In the genomic region with DNA sequence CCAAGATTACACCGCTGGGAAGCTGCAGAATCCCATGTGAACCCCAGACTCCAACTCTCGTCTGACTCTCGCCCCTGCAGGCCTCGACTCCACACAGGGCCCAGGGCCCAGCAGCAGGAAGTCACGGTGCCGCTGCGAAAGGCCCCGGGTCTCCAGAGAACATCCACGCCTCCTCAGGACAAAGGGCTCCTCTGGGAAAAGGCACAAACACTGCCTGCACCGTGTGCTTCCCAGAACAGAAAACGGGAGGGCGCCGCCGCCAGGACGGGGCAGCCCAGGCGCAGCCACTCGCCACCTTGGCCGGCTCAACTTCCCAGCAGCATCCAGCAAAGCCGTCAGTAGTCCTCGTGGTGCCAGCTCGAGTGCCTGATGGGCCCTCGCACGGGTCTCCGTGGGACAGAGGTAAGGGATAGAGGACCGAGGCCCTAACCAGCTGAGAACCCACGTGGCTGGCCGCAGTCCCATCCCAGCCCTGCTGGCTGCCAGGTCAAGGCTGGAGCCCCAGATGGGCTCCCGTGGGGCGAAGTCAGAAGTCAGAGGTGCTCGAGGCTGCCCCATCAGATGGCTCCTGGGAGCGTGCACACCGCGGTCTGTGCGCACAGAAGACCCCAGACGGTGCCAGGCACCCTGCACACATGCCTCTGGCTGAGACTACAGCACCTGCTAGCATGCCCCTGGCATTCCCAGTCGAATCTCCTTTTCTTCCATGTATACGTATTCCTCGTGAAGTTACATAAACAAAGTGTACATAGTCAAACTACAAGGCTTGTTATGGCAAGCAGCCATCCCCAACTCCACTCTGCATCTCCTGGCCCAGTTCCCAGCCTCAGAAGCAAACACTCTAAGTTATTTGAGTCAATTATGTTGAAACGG, we compare ENCODE assay signal across 8 cellular contexts.
DNase-seq lines count a peak whose midpoint lies in the region; ATAC-seq and TF ChIP-seq lines count a peak whose summit lies in the region.
"Had no signal": no experiment of that assay in that cellular context is flagged by ENCODE, and none has a peak within 500 bp of the region (broad histone marks: within the 10 kb centered on the region; RNA-seq: fewer than 3 reads in every experiment).

No MANE protein-coding gene starts in this region.

- CTCF ChIA-PET in SK-N-SH (lab: Yijun Ruan, JAX), result interaction anchor here (1.0 to 1.6 kb wide), 4 partner anchors 10 to 37 kb away, joined by 3 to 6 read pairs (median 4); no protein-coding TSS in a partner anchor

- TF ChIP-seq EP300 in SK-N-SH (IDR thresholded peaks at IDR 0.05; ENCODE audit: borderline replicate concordance in 1 of 2, low read depth in 1 of 2, low read length in 1 of 2) (no peak), transverse colon (IDR thresholded peaks at IDR 0.05; ENCODE audit: low read depth) (no peak)

- peaks cover 27% of the 10 kb centered on the region for H3F3A ChIP-seq in SK-N-SH (replicated peaks; ENCODE audit: insufficient read depth)

- H2AFZ ChIP-seq in SK-N-SH (ENCODE audit: low read depth), result no peak overlapping the region

- H3K9me3 ChIP-seq in SK-N-SH, result no peaks in the 10 kb centered on the region
- H3K9me3 ChIP-seq in right atrium auricular region, result no peaks in the 10 kb centered on the region
- no peaks in the 10 kb centered on the region for H3K9me3 ChIP-seq in transverse colon

- in situ Hi-C loops in transverse colon (cut with MboI; ENCODE audit: low pct_ligation_motif_present in 1 of 4, low pct_unique_long_range_greater_than_20kb in 1 of 4, low sequenced_read_pairs in 3 of 4), result no loop called here

- H3K4me1 ChIP-seq in SK-N-SH (ENCODE audit: control insufficient read depth in 1 of 2, insufficient read depth in 2 of 2, low read depth in 1 of 2, low read length in 1 of 2), result peaks cover 29 to 61% of the 10 kb centered on the region in 2 experiments
- H3K4me1 ChIP-seq in right atrium auricular region, result peaks cover 0 to 34% of the 10 kb centered on the region in 2 donors
- peaks cover 6 to 19% (median 14%) of the 10 kb centered on the region in 4 donors for H3K4me1 ChIP-seq in transverse colon

- H3K27ac ChIP-seq in SK-N-SH (ENCODE audit: low read depth in 2 of 2, low read length in 1 of 2), result peak overlapping the region; percentile 37 to 70; a peak in 3 of 4 replicates
- no peak overlapping the region for H3K27ac ChIP-seq in right atrium auricular region
- peak overlapping the region in 3 of 4 donors; percentile 2 to 57 (median 36) for H3K27ac ChIP-seq in transverse colon

- DNase-seq in HS-5 (ENCODE audit: low read depth) (peak; percentile 36), SK-N-SH (peak; percentile 39), right atrium auricular region (ENCODE audit: low spot score) (peak; percentile 50), transverse colon (peak; percentile 68)
- DNase-seq: activated naive CD8-positive, alpha-beta T cell treated with anti-CD3 and anti-CD28 coated beads, Interleukin-2, amount 10 ng/mL, durations not matched to agents 7 days and 5 days had no signal

- peaks cover 3% of the 10 kb centered on the region; the same call in 1 of the 2 replicates for H3K79me2 ChIP-seq in SK-N-SH (ENCODE audit: insufficient read depth)

- H3K27me3 ChIP-seq in SK-N-SH (ENCODE audit: insufficient read depth), result no peaks in the 10 kb centered on the region
- no peaks in the 10 kb centered on the region for H3K27me3 ChIP-seq in right atrium auricular region
- H3K27me3 ChIP-seq in transverse colon, result no peaks in the 10 kb centered on the region

- ATAC-seq in HG02973 (IDR thresholded peaks at IDR 0.05; ENCODE audit: unreplicated experiment), result no peak
- no peak for ATAC-seq in GM21723 (IDR thresholded peaks at IDR 0.05; ENCODE audit: unreplicated experiment)
- ATAC-seq in HG03439 (IDR thresholded peaks at IDR 0.05; ENCODE audit: unreplicated experiment), result no peak

- WGBS in SK-N-SH (ENCODE audit: low lambda C conversion rate), result 88% methylated on average over 39 of the region's 39 CpGs
- 49% methylated on average over 33 of the region's 39 CpGs; no CpG with 5 or more reads in 1 of the 2 donors for WGBS in transverse colon (ENCODE audit: low coverage in 1 of 2), 2 donors

- intact Hi-C loops in transverse colon (cut with DNase I; ENCODE audit: low total_unique reads), result no loop called here

- TF ChIP-seq CTCF in SK-N-SH (IDR thresholded peaks at IDR 0.05) (no peak), right atrium auricular region (IDR thresholded peaks at IDR 0.05) (no peak), transverse colon (IDR thresholded peaks at IDR 0.05) (no peak)

- peaks cover 1 to 8% of the 10 kb centered on the region in 2 experiments for H3K36me3 ChIP-seq in SK-N-SH (replicated peaks in 1 of 2; ENCODE audit: control insufficient read depth in 1 of 2, insufficient read depth in 2 of 2, low read length in 1 of 2)
- H3K36me3 ChIP-seq in right atrium auricular region, result no peaks in the 10 kb centered on the region
- no peaks in the 10 kb centered on the region for H3K36me3 ChIP-seq in transverse colon

- H3K4me2 ChIP-seq in SK-N-SH, result peak overlapping the region; percentile 30; the same call in 1 of the 2 replicates

- no peak for TF ChIP-seq RAD21 in SK-N-SH (IDR thresholded peaks at IDR 0.05; ENCODE audit: low read length)

- no peak overlapping the region for H3K9ac ChIP-seq in SK-N-SH

- POLR2A ChIA-PET in SK-N-SH (lab: Yijun Ruan, JAX), result no interaction called here

- no peak for TF ChIP-seq POLR2A in transverse colon (IDR thresholded peaks at IDR 0.05)

- no peaks in the 10 kb centered on the region for H3K9me2 ChIP-seq in SK-N-SH

- H4K20me1 ChIP-seq in SK-N-SH (ENCODE audit: insufficient read depth), result no peaks in the 10 kb centered on the region

- H3K4me3 ChIP-seq in SK-N-SH (ENCODE audit: low read depth in 2 of 2, low read length in 1 of 2), result no peak overlapping the region
- H3K4me3 ChIP-seq in right atrium auricular region, result no peak overlapping the region
- H3K4me3 ChIP-seq in transverse colon, result no peak overlapping the region

TF ChIP-seq in SK-N-SH, 30 proteins besides CTCF, POLR2A, EP300 and RAD21:
- TF ChIP-seq NRF1 (IDR thresholded peaks at IDR 0.05; ENCODE audit: low read depth, low read length), result no peak
- peak; percentile 90 for TF ChIP-seq NFIC (IDR thresholded peaks at IDR 0.05; ENCODE audit: borderline replicate concordance)
- TF ChIP-seq RCOR1 (IDR thresholded peaks at IDR 0.05; ENCODE audit: low read length), result no peak
- TF ChIP-seq TCF12 (IDR thresholded peaks at IDR 0.05), result no peak; the same call in 1 of the 2 replicates
- TF ChIP-seq FOXJ3 (CRISPR knock-in tag; IDR thresholded peaks at IDR 0.05), result no peak
- no peak for TF ChIP-seq JUND (IDR thresholded peaks at IDR 0.05)
- no peak for TF ChIP-seq GABPA (IDR thresholded peaks at IDR 0.05; ENCODE audit: low read depth)
- TF ChIP-seq CHD2 (IDR thresholded peaks at IDR 0.05; ENCODE audit: low read length, partially characterized antibody), result no peak
- TF ChIP-seq, protein P1, sequence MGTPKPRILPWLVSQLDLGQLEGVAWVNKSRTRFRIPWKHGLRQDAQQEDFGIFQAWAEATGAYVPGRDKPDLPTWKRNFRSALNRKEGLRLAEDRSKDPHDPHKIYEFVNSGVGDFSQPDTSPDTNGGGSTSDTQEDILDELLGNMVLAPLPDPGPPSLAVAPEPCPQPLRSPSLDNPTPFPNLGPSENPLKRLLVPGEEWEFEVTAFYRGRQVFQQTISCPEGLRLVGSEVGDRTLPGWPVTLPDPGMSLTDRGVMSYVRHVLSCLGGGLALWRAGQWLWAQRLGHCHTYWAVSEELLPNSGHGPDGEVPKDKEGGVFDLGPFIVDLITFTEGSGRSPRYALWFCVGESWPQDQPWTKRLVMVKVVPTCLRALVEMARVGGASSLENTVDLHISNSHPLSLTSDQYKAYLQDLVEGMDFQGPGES (IDR thresholded peaks at IDR 0.05; ENCODE audit: low read depth, low read length), result no peak
- TF ChIP-seq ELF1 (IDR thresholded peaks at IDR 0.05), result no peak
- TF ChIP-seq, protein P2, sequence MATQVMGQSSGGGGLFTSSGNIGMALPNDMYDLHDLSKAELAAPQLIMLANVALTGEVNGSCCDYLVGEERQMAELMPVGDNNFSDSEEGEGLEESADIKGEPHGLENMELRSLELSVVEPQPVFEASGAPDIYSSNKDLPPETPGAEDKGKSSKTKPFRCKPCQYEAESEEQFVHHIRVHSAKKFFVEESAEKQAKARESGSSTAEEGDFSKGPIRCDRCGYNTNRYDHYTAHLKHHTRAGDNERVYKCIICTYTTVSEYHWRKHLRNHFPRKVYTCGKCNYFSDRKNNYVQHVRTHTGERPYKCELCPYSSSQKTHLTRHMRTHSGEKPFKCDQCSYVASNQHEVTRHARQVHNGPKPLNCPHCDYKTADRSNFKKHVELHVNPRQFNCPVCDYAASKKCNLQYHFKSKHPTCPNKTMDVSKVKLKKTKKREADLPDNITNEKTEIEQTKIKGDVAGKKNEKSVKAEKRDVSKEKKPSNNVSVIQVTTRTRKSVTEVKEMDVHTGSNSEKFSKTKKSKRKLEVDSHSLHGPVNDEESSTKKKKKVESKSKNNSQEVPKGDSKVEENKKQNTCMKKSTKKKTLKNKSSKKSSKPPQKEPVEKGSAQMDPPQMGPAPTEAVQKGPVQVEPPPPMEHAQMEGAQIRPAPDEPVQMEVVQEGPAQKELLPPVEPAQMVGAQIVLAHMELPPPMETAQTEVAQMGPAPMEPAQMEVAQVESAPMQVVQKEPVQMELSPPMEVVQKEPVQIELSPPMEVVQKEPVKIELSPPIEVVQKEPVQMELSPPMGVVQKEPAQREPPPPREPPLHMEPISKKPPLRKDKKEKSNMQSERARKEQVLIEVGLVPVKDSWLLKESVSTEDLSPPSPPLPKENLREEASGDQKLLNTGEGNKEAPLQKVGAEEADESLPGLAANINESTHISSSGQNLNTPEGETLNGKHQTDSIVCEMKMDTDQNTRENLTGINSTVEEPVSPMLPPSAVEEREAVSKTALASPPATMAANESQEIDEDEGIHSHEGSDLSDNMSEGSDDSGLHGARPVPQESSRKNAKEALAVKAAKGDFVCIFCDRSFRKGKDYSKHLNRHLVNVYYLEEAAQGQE (IDR thresholded peaks at IDR 0.05; ENCODE audit: low read depth, low read length), result no peak
- TF ChIP-seq, protein P3, sequence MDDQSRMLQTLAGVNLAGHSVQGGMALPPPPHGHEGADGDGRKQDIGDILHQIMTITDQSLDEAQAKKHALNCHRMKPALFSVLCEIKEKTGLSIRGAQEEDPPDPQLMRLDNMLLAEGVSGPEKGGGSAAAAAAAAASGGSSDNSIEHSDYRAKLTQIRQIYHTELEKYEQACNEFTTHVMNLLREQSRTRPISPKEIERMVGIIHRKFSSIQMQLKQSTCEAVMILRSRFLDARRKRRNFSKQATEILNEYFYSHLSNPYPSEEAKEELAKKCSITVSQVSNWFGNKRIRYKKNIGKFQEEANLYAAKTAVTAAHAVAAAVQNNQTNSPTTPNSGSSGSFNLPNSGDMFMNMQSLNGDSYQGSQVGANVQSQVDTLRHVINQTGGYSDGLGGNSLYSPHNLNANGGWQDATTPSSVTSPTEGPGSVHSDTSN (IDR thresholded peaks at IDR 0.05), result no peak
- TF ChIP-seq GATA2 (CRISPR knock-in tag; IDR thresholded peaks at IDR 0.05), result no peak
- TF ChIP-seq, protein P4, sequence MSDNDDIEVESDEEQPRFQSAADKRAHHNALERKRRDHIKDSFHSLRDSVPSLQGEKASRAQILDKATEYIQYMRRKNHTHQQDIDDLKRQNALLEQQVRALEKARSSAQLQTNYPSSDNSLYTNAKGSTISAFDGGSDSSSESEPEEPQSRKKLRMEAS (IDR thresholded peaks at IDR 0.05; ENCODE audit: low read depth), result peak; percentile 34; the same call in 1 of the 2 replicates

Comparison
In these comparisons a context has a peak if more than half of its experiments do, and no peak if none do; other contexts are left out.
1. H3K27ac ChIP-seq: peak in SK-N-SH (2 of 2) and transverse colon (3 of 4); none in right atrium auricular region (0 of 2).
2. Peak in every context shown above with its lines, with median percentiles within 50 percentile points of each other: DNase-seq.